In genomic region chr20:50085481-50086365, GRCh38 we compare ENCODE assay signal across 8 cellular contexts. TPM values are rescaled to one million over a fixed set of nuclear protein-coding genes. Genes with fewer than 3 reads are reported as not detected.
DNase-seq lines count a peak whose midpoint lies in the region; ATAC-seq and TF ChIP-seq lines count a peak whose summit lies in the region.

No MANE protein-coding gene starts in this region.

- peak overlapping the region; percentile 47 for H3K27ac Mint-ChIP-seq in activated T-helper 2 cell treated with anti-CD3 and anti-CD28 coated beads, Interferon-gamma antibody, Interleukin-2, Interleukin-4, amounts not matched to agents 10 μg/mL and 5 μg/mL and 100 μg/mL, durations not matched to agents 14 hours and 24 hours and 36 hours
- peak overlapping the region; percentile 30 for H3K27ac Mint-ChIP-seq in neural crest cell (ENCODE audit: unreplicated experiment)

- peak overlapping the region; percentile 5 for H3K4me3 Mint-ChIP-seq in activated T-helper 2 cell treated with anti-CD3 and anti-CD28 coated beads, Interferon-gamma antibody, Interleukin-2, Interleukin-4, amounts not matched to agents 10 μg/mL and 5 μg/mL and 100 μg/mL, durations not matched to agents 14 hours and 24 hours and 36 hours (ENCODE audit: low read depth)
- H3K4me3 Mint-ChIP-seq in neural crest cell: peak overlapping the region; percentile 25

- H3K4me1 ChIP-seq in HUES6 (ENCODE audit: control insufficient read depth, insufficient read depth, low read length): peaks cover 16% of the 10 kb centered on the region
- H3K4me1 ChIP-seq in foreskin keratinocyte: peaks cover 17% of the 10 kb centered on the region

- TF ChIP-seq CTCF in foreskin keratinocyte (conservative IDR thresholded peaks at IDR 0.05) (peak; percentile 91), neural crest cell (conservative IDR thresholded peaks at IDR 0.05) (peak; percentile 86)

- peaks cover 54% of the 10 kb centered on the region for H3K36me3 Mint-ChIP-seq in activated T-helper 2 cell treated with anti-CD3 and anti-CD28 coated beads, Interferon-gamma antibody, Interleukin-2, Interleukin-4, amounts not matched to agents 10 μg/mL and 5 μg/mL and 100 μg/mL, durations not matched to agents 14 hours and 24 hours and 36 hours (ENCODE audit: low read depth)
- H3K36me3 Mint-ChIP-seq in neural crest cell (ENCODE audit: low read depth): peaks cover 5% of the 10 kb centered on the region

- no peak overlapping the region for H3K27ac ChIP-seq in HUES6 (ENCODE audit: low read depth, low read length)
- peak overlapping the region; percentile 28 for H3K27ac ChIP-seq in foreskin keratinocyte

- H3K4me3 ChIP-seq in HUES6 (ENCODE audit: low read depth, low read length): 0 out of 2 replicates have a peak overlapping the region, but pooled peaks have one; percentile 9

- H3K4me1 Mint-ChIP-seq in activated T-helper 2 cell treated with anti-CD3 and anti-CD28 coated beads, Interferon-gamma antibody, Interleukin-2, Interleukin-4, amounts not matched to agents 10 μg/mL and 5 μg/mL and 100 μg/mL, durations not matched to agents 14 hours and 24 hours and 36 hours (ENCODE audit: low read depth): peaks cover 21% of the 10 kb centered on the region
- H3K4me1 Mint-ChIP-seq in neural crest cell: peaks cover 30% of the 10 kb centered on the region

- peaks cover 57% of the 10 kb centered on the region for H3K36me3 ChIP-seq in HUES6 (ENCODE audit: control insufficient read depth, insufficient read depth, low read length)

- H3K27me3 Mint-ChIP-seq in activated T-helper 2 cell treated with anti-CD3 and anti-CD28 coated beads, Interferon-gamma antibody, Interleukin-2, Interleukin-4, amounts not matched to agents 10 μg/mL and 5 μg/mL and 100 μg/mL, durations not matched to agents 14 hours and 24 hours and 36 hours (ENCODE audit: low read depth): no peaks in the 10 kb centered on the region
- H3K27me3 Mint-ChIP-seq in neural crest cell (ENCODE audit: low read depth): no peaks in the 10 kb centered on the region

- DNase-seq in DMS53 (lab: John Stamatoyannopoulos, UW) (peak; percentile 83), NOMO-1 (lab: John Stamatoyannopoulos, UW; ENCODE audit: unreplicated experiment in 2 of 2) (peak; percentile 70 to 87), foreskin keratinocyte (peak in 1 of 2 donors; percentile 42), neural crest cell (ENCODE audit: low read depth, low spot score) (peak; percentile 45)
- peak; percentile 16 for DNase-seq in activated T-helper 2 cell treated with anti-CD3 and anti-CD28 coated beads, Interferon-gamma antibody, Interleukin-2, Interleukin-4, amounts not matched to agents 10 μg/mL and 5 μg/mL and 100 μg/mL, durations not matched to agents 14 hours and 24 hours and 36 hours (ENCODE audit: low spot score)

- intact Hi-C loops in activated T-helper 2 cell treated with anti-CD3 and anti-CD28 coated beads, Interferon-gamma antibody, Interleukin-2, Interleukin-4, amounts not matched to agents 10 μg/mL and 5 μg/mL and 100 μg/mL, durations not matched to agents 14 hours and 24 hours and 36 hours (cut with micrococcal nuclease): no loop called here

- no peaks in the 10 kb centered on the region for H3K9me3 ChIP-seq in HUES6 (ENCODE audit: control insufficient read depth, insufficient read depth, low read depth, low read length)

- H3K9me3 Mint-ChIP-seq in activated T-helper 2 cell treated with anti-CD3 and anti-CD28 coated beads, Interferon-gamma antibody, Interleukin-2, Interleukin-4, amounts not matched to agents 10 μg/mL and 5 μg/mL and 100 μg/mL, durations not matched to agents 14 hours and 24 hours and 36 hours: no peaks in the 10 kb centered on the region
- H3K9me3 Mint-ChIP-seq in neural crest cell: no peaks in the 10 kb centered on the region

- no peaks in the 10 kb centered on the region for H3K27me3 ChIP-seq in HUES6 (ENCODE audit: control insufficient read depth, insufficient read depth, low read length)
- H3K27me3 ChIP-seq in foreskin keratinocyte: no peaks in the 10 kb centered on the region

- ATAC-seq in foreskin keratinocyte: peak; percentile 63
- no peak for ATAC-seq in HG02798 (IDR thresholded peaks at IDR 0.05; ENCODE audit: poor library complexity, unreplicated experiment)
- ATAC-seq in GM19035 (IDR thresholded peaks at IDR 0.05; ENCODE audit: unreplicated experiment): no peak

- no peak overlapping the region for H3K9ac ChIP-seq in HUES6 (ENCODE audit: low read length)

RNA-seq across cellular contexts. Expression of gene UBE2V1, which starts 27.2 kb away (rescaled TPM):
- 158 and 174 TPM in 2 replicates for total RNA-seq in activated T-helper 2 cell treated with anti-CD3 and anti-CD28 coated beads, Interferon-gamma antibody, Interleukin-2, Interleukin-4, amounts not matched to agents 10 μg/mL and 5 μg/mL and 100 μg/mL, durations not matched to agents 14 hours and 24 hours and 36 hours
- 79.8 and 81.9 TPM in 2 replicates for total RNA-seq in foreskin keratinocyte
- 82.0 and 85.8 TPM in 2 replicates for polyA plus RNA-seq in foreskin keratinocyte
- total RNA-seq in neural crest cell: 147 and 177 TPM in 2 replicates
